In genomic region chr4:109699553-109700225, GRCh38 we compare ENCODE assay signal across 25 cellular contexts. TPM values are rescaled to one million over a fixed set of nuclear protein-coding genes. Genes with fewer than 3 reads are reported as not detected.
DNase-seq lines count a peak whose midpoint lies in the region; ATAC-seq and TF ChIP-seq lines count a peak whose summit lies in the region.
"Had no signal": no experiment of that assay in that cellular context is flagged by ENCODE, and none has a peak within 500 bp of the region (broad histone marks: within the 10 kb centered on the region; RNA-seq: fewer than 3 reads in every experiment).

No MANE protein-coding gene starts in this region.

- DNase-seq in activated naive CD4-positive, alpha-beta T cell treated with anti-CD3 and anti-CD28 coated beads, Interleukin-2, amount 10 ng/mL, durations not matched to agents 7 days and 5 days, result no peak
- no peak for DNase-seq in activated naive CD4-positive, alpha-beta T cell (lab: John Stamatoyannopoulos, UW)
- no peak for DNase-seq in T-cell
- DNase-seq in fibroblast of mammary gland (ENCODE audit: low read depth), result peak; percentile 26
- peak; percentile 54 for DNase-seq in smooth muscle cell of the brain vasculature (ENCODE audit: low read depth, low spot score)
- no peak for DNase-seq in NCI-H2171 treated with DMSO at 0.1 percent for 48 hours (lab: John Stamatoyannopoulos, UW)
- DNase-seq: activated CD4-positive, alpha-beta T cell treated with anti-CD3 and anti-CD28 coated beads for 36 hours; activated effector memory CD4-positive, alpha-beta T cell treated with anti-CD3 and anti-CD28 coated beads, Interleukin-2, amount 50 U/mL, for 16 hours; DMS79; foreskin keratinocyte; hippocampal formation; IMR-90; kidney; MM.1S; NCI-H1694; NCI-H226; stimulated activated CD4-positive, alpha-beta T cell treated with anti-CD3 and anti-CD28 coated beads, Interleukin-4, amount 100 ng/mL, for 24 hours; SW 1271 had no signal

- H3K9me3 Mint-ChIP-seq in activated naive CD4-positive, alpha-beta T cell treated with anti-CD3 and anti-CD28 coated beads, Interleukin-2, amount 10 ng/mL, durations not matched to agents 7 days and 5 days, result no peaks in the 10 kb centered on the region
- H3K9me3 Mint-ChIP-seq in T-cell, result no peaks in the 10 kb centered on the region

- H3K4me1 Mint-ChIP-seq in activated naive CD4-positive, alpha-beta T cell treated with anti-CD3 and anti-CD28 coated beads, Interleukin-2, amount 10 ng/mL, durations not matched to agents 7 days and 5 days, result peaks cover 46% of the 10 kb centered on the region
- peaks cover 53 to 60% (median 59%) of the 10 kb centered on the region in 3 donors for H3K4me1 Mint-ChIP-seq in T-cell

- H3K4me3 Mint-ChIP-seq in activated naive CD4-positive, alpha-beta T cell treated with anti-CD3 and anti-CD28 coated beads, Interleukin-2, amount 10 ng/mL, durations not matched to agents 7 days and 5 days, result no peak overlapping the region
- H3K4me3 Mint-ChIP-seq in T-cell, result no peak overlapping the region
- H3K4me3 Mint-ChIP-seq: activated CD4-positive, alpha-beta T cell treated with anti-CD3 and anti-CD28 coated beads for 36 hours had no signal

- H3K36me3 Mint-ChIP-seq in activated naive CD4-positive, alpha-beta T cell treated with anti-CD3 and anti-CD28 coated beads, Interleukin-2, amount 10 ng/mL, durations not matched to agents 7 days and 5 days, result peaks cover 34% of the 10 kb centered on the region
- peaks cover 13% of the 10 kb centered on the region for H3K36me3 Mint-ChIP-seq in T-cell

- POLR2A ChIA-PET in T-cell (lab: Charles Lee), result interaction anchor here in 1 of 2 donors (0.6 kb wide), 1 partner anchor 51 kb away, joined by 7 read pairs; no protein-coding TSS in a partner anchor

- CTCF ChIA-PET in activated naive CD4-positive, alpha-beta T cell treated with anti-CD3 and anti-CD28 coated beads, Interleukin-2, amount 10 ng/mL, durations not matched to agents 7 days and 5 days (lab: Charles Lee), result no interaction called here
- CTCF ChIA-PET in T-cell (lab: Charles Lee), result interaction anchor here in 1 of 2 donors (1.3 kb wide), 1 partner anchor 267 kb away, joined by 5 read pairs; no protein-coding TSS in a partner anchor

- no peak overlapping the region for H3K4me3 ChIP-seq in fibroblast of mammary gland (ENCODE audit: control insufficient read depth, low read depth, low read length)
- H3K4me3 ChIP-seq: ascending aorta; BLaER1 treated with 17β-estradiol and CSF1 and Interleukin-3, amounts not matched to agents 10 nM and 100 nM; coronary artery; smooth muscle cell had no signal

- H3K27ac Mint-ChIP-seq in activated naive CD4-positive, alpha-beta T cell treated with anti-CD3 and anti-CD28 coated beads, Interleukin-2, amount 10 ng/mL, durations not matched to agents 7 days and 5 days, result peak overlapping the region; percentile 42
- H3K27ac Mint-ChIP-seq in T-cell, result peak overlapping the region; percentile 55 to 73
- H3K27ac Mint-ChIP-seq: activated CD4-positive, alpha-beta T cell treated with anti-CD3 and anti-CD28 coated beads for 36 hours had no signal

- no peak for TF ChIP-seq CTCF in fibroblast of mammary gland (conservative IDR thresholded peaks at IDR 0.05; ENCODE audit: control insufficient read depth, insufficient read depth, low read depth, low read length)

- H3K27me3 Mint-ChIP-seq in activated naive CD4-positive, alpha-beta T cell treated with anti-CD3 and anti-CD28 coated beads, Interleukin-2, amount 10 ng/mL, durations not matched to agents 7 days and 5 days, result no peaks in the 10 kb centered on the region
- no peaks in the 10 kb centered on the region for H3K27me3 Mint-ChIP-seq in T-cell
- H3K27me3 Mint-ChIP-seq: activated CD4-positive, alpha-beta T cell treated with anti-CD3 and anti-CD28 coated beads for 36 hours had no signal

- ATAC-seq in T-cell (replicated peaks in 1 of 4) (no peak), HG03135 (IDR thresholded peaks at IDR 0.05; ENCODE audit: unreplicated experiment) (no peak), GM21737 (IDR thresholded peaks at IDR 0.05; ENCODE audit: unreplicated experiment) (no peak)
- ATAC-seq: activated CD4-positive, alpha-beta T cell treated with anti-CD3 and anti-CD28 coated beads for 36 hours; foreskin keratinocyte; HCT116 had no signal

RNA-seq across cellular contexts. Expression of gene CASP6, which starts 3.6 kb away (rescaled TPM):
- 10 to 100 TPM; 16.8 to 23.2 (median 18.3) TPM for total RNA-seq in T-cell
- total RNA-seq: ascending aorta had no signal

RNA-seq across cellular contexts. Expression of gene PLA2G12A, which starts 30.2 kb away (rescaled TPM):
- total RNA-seq in T-cell, result 10 to 100 TPM; 11.4 to 20.6 (median 18.1) TPM

Comparison
In these comparisons a context has a peak if more than half of its experiments do, and no peak if none do; other contexts are left out.
1. DNase-seq: peak in fibroblast of mammary gland (single experiment) and smooth muscle cell of the brain vasculature (single experiment); none in activated naive CD4-positive, alpha-beta T cell treated with anti-CD3 and anti-CD28 coated beads, Interleukin-2, amount 10 ng/mL, durations not matched to agents 7 days and 5 days (single experiment), activated naive CD4-positive, alpha-beta T cell (0 of 4), T-cell (0 of 34) and NCI-H2171 treated with DMSO at 0.1 percent for 48 hours (single experiment).